2 cellular contexts compared by ENCODE assay signal in the genomic region with DNA sequence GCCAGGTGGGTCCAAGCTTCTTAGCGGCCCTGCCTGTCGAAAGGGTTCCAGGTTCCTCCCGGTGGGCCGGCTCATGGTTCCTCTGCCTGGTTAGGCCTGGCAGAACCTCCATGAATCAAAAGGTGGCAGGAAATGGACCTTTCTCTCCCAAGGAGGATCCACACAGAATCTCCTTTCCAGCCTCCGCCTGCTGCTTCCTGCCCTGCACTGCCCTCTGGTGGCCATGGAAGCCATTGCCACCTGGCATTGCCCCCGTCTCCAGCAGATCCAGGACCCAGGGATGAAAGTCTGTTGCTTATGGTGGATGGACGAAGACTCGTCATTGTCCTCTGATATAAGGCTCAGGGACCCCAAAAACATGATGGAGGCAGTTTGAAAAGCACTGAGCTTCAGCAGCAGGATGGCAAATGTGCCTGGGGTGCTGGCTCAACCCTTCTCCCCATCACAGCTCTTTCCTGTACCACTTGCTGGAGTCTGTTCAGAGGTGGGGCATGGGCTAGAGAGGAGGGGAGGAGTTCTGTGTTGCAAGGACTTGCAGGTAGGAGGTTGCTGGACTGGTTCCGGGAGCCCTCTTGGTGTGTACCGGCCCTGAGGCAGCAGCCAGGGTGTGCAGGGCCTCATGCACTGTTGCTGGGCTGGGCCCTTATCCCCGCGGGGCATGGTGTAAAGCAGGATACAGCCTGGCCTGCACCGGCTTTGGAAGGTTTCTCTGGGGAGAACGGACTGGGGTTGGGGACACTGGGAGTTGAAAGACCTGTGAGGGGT.
A peak's percentile ranks its signal among the peaks of the same experiment; 100 is the strongest.
TF ChIP-seq lines count a peak whose summit lies in the region.

No MANE protein-coding gene starts in this region.

TF ChIP-seq in A549, 52 proteins besides CTCF, POLR2A, EP300 and RAD21:
- TF ChIP-seq SMC3 (IDR thresholded peaks at IDR 0.05) = peak; percentile 84
- TF ChIP-seq CHD2 (IDR thresholded peaks at IDR 0.05; ENCODE audit: low read length, partially characterized antibody) = no peak
TF ChIP-seq in A549: peak in this region for 1.

TF ChIP-seq in IMR-90, 13 proteins besides CTCF, POLR2A, EP300 and RAD21:
- no peak for TF ChIP-seq MXI1 (IDR thresholded peaks at IDR 0.05; ENCODE audit: borderline replicate concordance, low read depth, low read length)
- TF ChIP-seq SMC3 (IDR thresholded peaks at IDR 0.05; ENCODE audit: low read depth, low read length) = peak; percentile 80
TF ChIP-seq in IMR-90: peak in this region for 1.
